In genomic region chr6:166313255-166314070, GRCh38 we compare ENCODE assay signal across 8 cellular contexts. TPM values are rescaled to one million over a fixed set of nuclear protein-coding genes. Genes with fewer than 3 reads are reported as not detected.
DNase-seq lines count a peak whose midpoint lies in the region; ATAC-seq and TF ChIP-seq lines count a peak whose summit lies in the region.

No MANE protein-coding gene starts in this region.

- H3K27me3 Mint-ChIP-seq in glutamatergic neuron (ENCODE audit: unreplicated experiment), result peaks cover 7% of the 10 kb centered on the region

- TF ChIP-seq CTCF in GM12872 (IDR thresholded peaks at IDR 0.05; ENCODE audit: insufficient read depth, low read depth, low read length) (peak; percentile 75), glutamatergic neuron (IDR thresholded peaks at IDR 0.05; ENCODE audit: partially characterized antibody, unreplicated experiment) (peak; percentile 64)

- peak; percentile 36 for DNase-seq in A172 (ENCODE audit: low spot score)
- DNase-seq in NCI-H460 (ENCODE audit: extremely low read depth, low read depth), result peak; percentile 23
- peak; percentile 20 for DNase-seq in activated effector memory CD4-positive, alpha-beta T cell treated with Interleukin-2 at 50 U/mL for 16 hours
- DNase-seq in glutamatergic neuron, result peak; percentile 69
- DNase-seq in sciatic nerve (ENCODE audit: low spot score), result no peak
- no peak for DNase-seq in NCI-H2227 (lab: John Stamatoyannopoulos, UW; ENCODE audit: unreplicated experiment)

- H3K27ac Mint-ChIP-seq in glutamatergic neuron (ENCODE audit: unreplicated experiment), result no peak overlapping the region

- H3K9me3 Mint-ChIP-seq in glutamatergic neuron (ENCODE audit: unreplicated experiment), result no peaks in the 10 kb centered on the region

- no peak overlapping the region for H3K4me3 Mint-ChIP-seq in glutamatergic neuron (ENCODE audit: unreplicated experiment)

- ATAC-seq in HG02884 (IDR thresholded peaks at IDR 0.05; ENCODE audit: unreplicated experiment) (peak; percentile 66), sciatic nerve (peak; percentile 87)

- H3K36me3 Mint-ChIP-seq in glutamatergic neuron (ENCODE audit: unreplicated experiment), result no peaks in the 10 kb centered on the region

- peaks cover under 1% of the 10 kb centered on the region for H3K4me1 Mint-ChIP-seq in glutamatergic neuron (ENCODE audit: low read depth, unreplicated experiment)

- intact Hi-C loops in sciatic nerve (cut with DNase I), result no loop called here

RNA-seq across cellular contexts. Expression of gene PRR18, which starts 5.3 kb away (rescaled TPM):
- total RNA-seq in A172 (2014; rRNA removed; shearing (Covaris generic)), result 0.14 and 0.24 TPM in 2 replicates
- total RNA-seq in NCI-H460 (2014; rRNA removed; shearing (Covaris generic)), result 0.20 and 0.35 TPM in 2 replicates
- polyA plus RNA-seq in NCI-H460 (2014; cell fraction: nucleus; rRNA removed), result not detected in 2 replicates
- not detected for total RNA-seq in glutamatergic neuron (ENCODE audit: unreplicated experiment)
- total RNA-seq in sciatic nerve, result not detected

RNA-seq across cellular contexts. Expression of gene SFT2D1, which starts 28.9 kb away (rescaled TPM):
- total RNA-seq in A172 (2014; rRNA removed; shearing (Covaris generic)), result 41.8 and 60.3 TPM in 2 replicates
- total RNA-seq in NCI-H460 (2014; rRNA removed; shearing (Covaris generic)), result 42.2 and 50.7 TPM in 2 replicates
- polyA plus RNA-seq in NCI-H460 (2014; cell fraction: nucleus; rRNA removed), result 31.8 and 50.2 TPM in 2 replicates
- total RNA-seq in glutamatergic neuron (ENCODE audit: unreplicated experiment) (23.5 TPM), sciatic nerve (46.1 TPM)

Comparison
In these comparisons a context has a peak if more than half of its experiments do, and no peak if none do; other contexts are left out.
1. DNase-seq: peak in A172 (single experiment), NCI-H460 (single experiment), activated effector memory CD4-positive, alpha-beta T cell treated with Interleukin-2 at 50 U/mL for 16 hours (single experiment) and glutamatergic neuron (single experiment); none in sciatic nerve (single experiment) and NCI-H2227 (single experiment).